In genomic region chr4:170497105-170497504, GRCh38 we compare ENCODE assay signal across 8 cellular contexts.
DNase-seq lines count a peak whose midpoint lies in the region; ATAC-seq and TF ChIP-seq lines count a peak whose summit lies in the region.

No MANE protein-coding gene starts in this region.

- POLR2A ChIA-PET in PC-3 (lab: Charles Lee; ENCODE audit: unreplicated experiment): no interaction called here

- H3K4me2 ChIP-seq in PC-3 (ENCODE audit: low read length): peak overlapping the region; percentile 84

- H3K9me3 ChIP-seq in PC-3 (ENCODE audit: low read length) (no peaks in the 10 kb centered on the region), upper lobe of left lung (no peaks in the 10 kb centered on the region)

- H3K36me3 ChIP-seq in PC-3 (ENCODE audit: low read depth, low read length): no peaks in the 10 kb centered on the region
- H3K36me3 ChIP-seq in upper lobe of left lung: no peaks in the 10 kb centered on the region

- BruUV-seq in PC-3 (replicated peaks; lab: Mats Ljungman, UMichigan): no TSS peak

- CTCF ChIA-PET in activated CD8-positive, alpha-beta memory T cell treated with anti-CD3 and anti-CD28 coated beads, Interleukin-2, amount 10 ng/mL, durations not matched to agents 7 days and 5 days (lab: Charles Lee): interaction anchor here (0.9 kb wide), 1 partner anchor 16 kb away, joined by 3 read pairs; no protein-coding TSS in a partner anchor
- CTCF ChIA-PET in PC-3 (lab: Charles Lee): interaction anchor here (1.8 kb wide), 1 partner anchor 237 kb away, joined by 9 read pairs; no protein-coding TSS in a partner anchor

- intact Hi-C loops in PC-3 (cut with micrococcal nuclease): loop anchor here (1.0 kb wide), 1 partner anchor 238 kb away; no protein-coding TSS in a partner anchor

- no peaks in the 10 kb centered on the region for H3K4me1 ChIP-seq in PC-3 (ENCODE audit: insufficient read depth, low read length)
- no peaks in the 10 kb centered on the region for H3K4me1 ChIP-seq in upper lobe of left lung

- H3K9ac ChIP-seq in PC-3 (ENCODE audit: low read length): no peak overlapping the region

- H3K27me3 ChIP-seq in PC-3 (ENCODE audit: low read length) (no peaks in the 10 kb centered on the region), upper lobe of left lung (no peaks in the 10 kb centered on the region)

- no peaks in the 10 kb centered on the region for H3K4me1 Mint-ChIP-seq in activated CD8-positive, alpha-beta memory T cell treated with anti-CD3 and anti-CD28 coated beads, Interleukin-2, amount 10 ng/mL, durations not matched to agents 7 days and 5 days
- no peaks in the 10 kb centered on the region for H3K4me1 Mint-ChIP-seq in stimulated activated effector memory CD8-positive, alpha-beta T cell treated with anti-CD3 and anti-CD28 coated beads, Interleukin-12 subunit alpha, Interleukin-12 subunit beta, amount 100 ng/mL, for 72 hours
- H3K4me1 Mint-ChIP-seq in activated T-helper 17 cell treated with anti-CD3 and anti-CD28 coated beads, Interleukin-2, amount 50 U/mL, for 72 hours: no peaks in the 10 kb centered on the region

- no peaks in the 10 kb centered on the region for H4K20me1 ChIP-seq in PC-3 (ENCODE audit: low read length)

- H3K9me3 Mint-ChIP-seq in activated CD8-positive, alpha-beta memory T cell treated with anti-CD3 and anti-CD28 coated beads, Interleukin-2, amount 10 ng/mL, durations not matched to agents 7 days and 5 days (ENCODE audit: low read depth): no peaks in the 10 kb centered on the region
- peaks cover 17% of the 10 kb centered on the region for H3K9me3 Mint-ChIP-seq in stimulated activated effector memory CD8-positive, alpha-beta T cell treated with anti-CD3 and anti-CD28 coated beads, Interleukin-12 subunit alpha, Interleukin-12 subunit beta, amount 100 ng/mL, for 72 hours
- peaks cover 6% of the 10 kb centered on the region for H3K9me3 Mint-ChIP-seq in activated T-helper 17 cell treated with anti-CD3 and anti-CD28 coated beads, Interleukin-2, amount 50 U/mL, for 72 hours

- WGBS in upper lobe of left lung, 2 donors: 75 to 82% methylated on average over 12 of the region's 12 CpGs

- TF ChIP-seq POLR2A in upper lobe of left lung (IDR thresholded peaks at IDR 0.05): no peak

- TF ChIP-seq CTCF in PC-3 (conservative IDR thresholded peaks at IDR 0.05; ENCODE audit: low read depth, low read length) (no peak; the same call in 1 of the 2 replicates), foreskin fibroblast (IDR thresholded peaks at IDR 0.05; ENCODE audit: low read depth, low read length) (no peak), upper lobe of left lung (IDR thresholded peaks at IDR 0.05) (no peak)

- H3K27ac Mint-ChIP-seq in activated CD8-positive, alpha-beta memory T cell treated with anti-CD3 and anti-CD28 coated beads, Interleukin-2, amount 10 ng/mL, durations not matched to agents 7 days and 5 days: no peak overlapping the region
- no peak overlapping the region for H3K27ac Mint-ChIP-seq in stimulated activated effector memory CD8-positive, alpha-beta T cell treated with anti-CD3 and anti-CD28 coated beads, Interleukin-12 subunit alpha, Interleukin-12 subunit beta, amount 100 ng/mL, for 72 hours
- no peak overlapping the region for H3K27ac Mint-ChIP-seq in activated T-helper 17 cell treated with anti-CD3 and anti-CD28 coated beads, Interleukin-2, amount 50 U/mL, for 72 hours

- no peaks in the 10 kb centered on the region for H3F3A ChIP-seq in PC-3 (ENCODE audit: low read length, unreplicated experiment)

- H3K27ac ChIP-seq in PC-3 (ENCODE audit: low read length) (no peak overlapping the region), upper lobe of left lung (no peak overlapping the region)

- peak overlapping the region; percentile 53 for H3K4me3 Mint-ChIP-seq in activated CD8-positive, alpha-beta memory T cell treated with anti-CD3 and anti-CD28 coated beads, Interleukin-2, amount 10 ng/mL, durations not matched to agents 7 days and 5 days
- H3K4me3 Mint-ChIP-seq in stimulated activated effector memory CD8-positive, alpha-beta T cell treated with anti-CD3 and anti-CD28 coated beads, Interleukin-12 subunit alpha, Interleukin-12 subunit beta, amount 100 ng/mL, for 72 hours: no peak overlapping the region
- no peak overlapping the region for H3K4me3 Mint-ChIP-seq in activated T-helper 17 cell treated with anti-CD3 and anti-CD28 coated beads, Interleukin-2, amount 50 U/mL, for 72 hours

- peak overlapping the region; percentile 73 for H2AFZ ChIP-seq in PC-3 (ENCODE audit: low read length)

- no peaks in the 10 kb centered on the region for H3K79me2 ChIP-seq in PC-3 (ENCODE audit: low read length)

- ATAC-seq in activated CD8-positive, alpha-beta memory T cell treated with anti-CD3 and anti-CD28 coated beads, Interleukin-2, amount 10 ng/mL, durations not matched to agents 7 days and 5 days: no peak
- peak; percentile 75 for ATAC-seq in HG02943 (IDR thresholded peaks at IDR 0.05; ENCODE audit: low read depth, unreplicated experiment)
- peak; percentile 74 for ATAC-seq in PC-3
- no peak for ATAC-seq in upper lobe of left lung (ENCODE audit: low FRiP score in 2 of 2)
- ATAC-seq in stimulated activated effector memory CD8-positive, alpha-beta T cell treated with anti-CD3 and anti-CD28 coated beads, Interleukin-12 subunit alpha, Interleukin-12 subunit beta, amount 100 ng/mL, for 72 hours: no peak
- no peak for ATAC-seq in activated T-helper 17 cell treated with anti-CD3 and anti-CD28 coated beads, Interleukin-2, amount 50 U/mL, for 72 hours (replicated peaks)

- H3K4me3 ChIP-seq in PC-3 (ENCODE audit: low read length) (peak overlapping the region; percentile 71), foreskin fibroblast (ENCODE audit: low read depth in 1 of 2, low read length in 2 of 2) (peak overlapping the region; percentile 20 to 22), upper lobe of left lung (no peak overlapping the region)

- no peaks in the 10 kb centered on the region for H3K9me2 ChIP-seq in PC-3 (replicated peaks; ENCODE audit: low read length)

- no peak for DNase-seq in activated CD8-positive, alpha-beta memory T cell treated with anti-CD3 and anti-CD28 coated beads, Interleukin-2, amount 10 ng/mL, durations not matched to agents 7 days and 5 days
- DNase-seq in activated CD8-positive, alpha-beta memory T cell treated with anti-CD3 and anti-CD28 coated beads, Interleukin-2, amount 50 U/mL, for 48 hours: no peak
- DNase-seq in PC-3 (peak; percentile 35), foreskin fibroblast (no peak), upper lobe of left lung (no peak)
- no peak for DNase-seq in stimulated activated effector memory CD8-positive, alpha-beta T cell treated with anti-CD3 and anti-CD28 coated beads, Interleukin-12 subunit alpha, Interleukin-12 subunit beta, amount 100 ng/mL, for 72 hours (ENCODE audit: low spot score in 2 of 2)

- TF ChIP-seq EP300 in upper lobe of left lung (IDR thresholded peaks at IDR 0.05): no peak

- H3K27me3 Mint-ChIP-seq in activated CD8-positive, alpha-beta memory T cell treated with anti-CD3 and anti-CD28 coated beads, Interleukin-2, amount 10 ng/mL, durations not matched to agents 7 days and 5 days: no peaks in the 10 kb centered on the region
- no peaks in the 10 kb centered on the region for H3K27me3 Mint-ChIP-seq in activated T-helper 17 cell treated with anti-CD3 and anti-CD28 coated beads, Interleukin-2, amount 50 U/mL, for 72 hours

- no peaks in the 10 kb centered on the region for H3K36me3 Mint-ChIP-seq in activated CD8-positive, alpha-beta memory T cell treated with anti-CD3 and anti-CD28 coated beads, Interleukin-2, amount 10 ng/mL, durations not matched to agents 7 days and 5 days
- no peaks in the 10 kb centered on the region for H3K36me3 Mint-ChIP-seq in stimulated activated effector memory CD8-positive, alpha-beta T cell treated with anti-CD3 and anti-CD28 coated beads, Interleukin-12 subunit alpha, Interleukin-12 subunit beta, amount 100 ng/mL, for 72 hours
- H3K36me3 Mint-ChIP-seq in activated T-helper 17 cell treated with anti-CD3 and anti-CD28 coated beads, Interleukin-2, amount 50 U/mL, for 72 hours (ENCODE audit: low read depth): no peaks in the 10 kb centered on the region

Comparison
In these comparisons a context has a peak if more than half of its experiments do, and no peak if none do; other contexts are left out.
1. ATAC-seq: peak in HG02943 (single experiment) and PC-3 (single experiment); none in activated CD8-positive, alpha-beta memory T cell treated with anti-CD3 and anti-CD28 coated beads, Interleukin-2, amount 10 ng/mL, durations not matched to agents 7 days and 5 days (single experiment), upper lobe of left lung (0 of 2), stimulated activated effector memory CD8-positive, alpha-beta T cell treated with anti-CD3 and anti-CD28 coated beads, Interleukin-12 subunit alpha, Interleukin-12 subunit beta, amount 100 ng/mL, for 72 hours (single experiment) and activated T-helper 17 cell treated with anti-CD3 and anti-CD28 coated beads, Interleukin-2, amount 50 U/mL, for 72 hours (single experiment).
2. H3K4me3 ChIP-seq: peak in PC-3 (single experiment) and foreskin fibroblast (2 of 2); none in upper lobe of left lung (0 of 4).